ENCODE assay signal across 16 cellular contexts in genomic region chr17:75501378-75502071, GRCh38. TPM values are rescaled to one million over a fixed set of nuclear protein-coding genes. Genes with fewer than 3 reads are reported as not detected.
DNase-seq lines count a peak whose midpoint lies in the region; ATAC-seq, FAIRE-seq and TF ChIP-seq lines count a peak whose summit lies in the region.
"Had no signal": no experiment of that assay in that cellular context is flagged by ENCODE, and none has a peak within 500 bp of the region (broad histone marks: within the 10 kb centered on the region; RNA-seq: fewer than 3 reads in every experiment).

No MANE protein-coding gene starts in this region.

- TF ChIP-seq EP300 in HepG2 (IDR thresholded peaks at IDR 0.05; ENCODE audit: low read depth in 2 of 2, low read length in 2 of 2) (no peak), HepG2 (CRISPR knock-in tag; IDR thresholded peaks at IDR 0.05; ENCODE audit: borderline replicate concordance) (no peak), sigmoid colon (IDR thresholded peaks at IDR 0.05) (no peak)

- peaks cover 8% of the 10 kb centered on the region for H3K4me1 ChIP-seq in HepG2 (ENCODE audit: insufficient read depth, low read length)
- peaks cover 0 to 13% (median 5%) of the 10 kb centered on the region in 4 donors for H3K4me1 ChIP-seq in right lobe of liver
- H3K4me1 ChIP-seq in sigmoid colon = peaks cover 0 to 40% (median 20%) of the 10 kb centered on the region in 4 donors

- peaks cover 25 to 39% of the 10 kb centered on the region in 2 experiments; a peak in 4 of 5 replicates for H3K36me3 ChIP-seq in HepG2 (replicated peaks in 1 of 2; ENCODE audit: control insufficient read depth in 1 of 2, insufficient read depth in 2 of 2, low read length in 2 of 2)
- H3K36me3 ChIP-seq in right lobe of liver = peaks cover 0 to 10% (median 5%) of the 10 kb centered on the region in 4 donors
- H3K36me3 ChIP-seq in sigmoid colon = peaks cover under 1 to 76% (median 40%) of the 10 kb centered on the region in 4 donors
- peaks cover 50% of the 10 kb centered on the region for H3K36me3 ChIP-seq in MG63

- BruUV-seq in HepG2 (replicated peaks; lab: Mats Ljungman, UMichigan) = no TSS peak

- no peaks in the 10 kb centered on the region for H4K20me1 ChIP-seq in HepG2 (ENCODE audit: insufficient read depth, low read length)

- ATAC-seq in HepG2 (no peak), right lobe of liver (no peak), HG03139 (IDR thresholded peaks at IDR 0.05; ENCODE audit: unreplicated experiment) (no peak)
- ATAC-seq: activated T-cell treated with anti-CD3 and anti-CD28 coated beads, Interleukin-2, amount 50 U/mL, for 4 hours had no signal

- no peak overlapping the region for H3K4me3 ChIP-seq in HepG2 (replicated peaks in 1 of 3; ENCODE audit: insufficient read depth in 1 of 3, low read depth in 2 of 3, low read length in 3 of 3)
- H3K4me3 ChIP-seq in right lobe of liver = no peak overlapping the region
- no peak overlapping the region for H3K4me3 ChIP-seq in sigmoid colon
- H3K4me3 ChIP-seq in MG63 = no peak overlapping the region

- no peaks in the 10 kb centered on the region for H3K9me3 ChIP-seq in HepG2 (ENCODE audit: low read length)
- H3K9me3 ChIP-seq in right lobe of liver = no peaks in the 10 kb centered on the region
- H3K9me3 ChIP-seq in sigmoid colon = no peaks in the 10 kb centered on the region
- no peaks in the 10 kb centered on the region for H3K9me3 ChIP-seq in MG63

- no peak for FAIRE-seq in HepG2 (lab: Jason Lieb, UNC)
- FAIRE-seq: colon had no signal

- in situ Hi-C loops in HepG2 (cut with HindIII; ENCODE audit: extremely low pct_ligation_motif_present, low pct_unique_long_range_greater_than_20kb) = no loop called here

- TF ChIP-seq CTCF in HepG2 (CRISPR knock-in tag; IDR thresholded peaks at IDR 0.05) (no peak), right lobe of liver (IDR thresholded peaks at IDR 0.05) (no peak), sigmoid colon (IDR thresholded peaks at IDR 0.05) (no peak)

- no peaks in the 10 kb centered on the region for H3K79me2 ChIP-seq in HepG2 (ENCODE audit: insufficient read depth, low read length)
- H3K79me2 ChIP-seq: parathyroid adenoma had no signal

- no peak for TF ChIP-seq RAD21 in HepG2 (CRISPR knock-in tag; IDR thresholded peaks at IDR 0.05)

- H3K4me2 ChIP-seq in HepG2 (ENCODE audit: low read depth, low read length) = no peak overlapping the region

- H3K27ac ChIP-seq in HepG2 (ENCODE audit: extremely low read length, insufficient read depth, low read length) = no peak overlapping the region
- H3K27ac ChIP-seq in right lobe of liver = no peak overlapping the region
- H3K27ac ChIP-seq in sigmoid colon = peak overlapping the region; percentile 60 to 73 (median 66)
- H3K27ac ChIP-seq: parathyroid adenoma had no signal

- no peak for DNase-seq in HepG2 (ENCODE audit: low spot score)
- no peak for DNase-seq in right lobe of liver
- DNase-seq in hippocampal formation (lab: John Stamatoyannopoulos, UW) = peak; percentile 77 to 87
- DNase-seq in sigmoid colon = no peak
- no peak for DNase-seq in dedifferentiated amniotic fluid mesenchymal stem cell (ENCODE audit: extremely low spot score)
- no peak for DNase-seq in AML-193 (lab: John Stamatoyannopoulos, UW)
- DNase-seq in MG63 = no peak
- DNase-seq: activated CD4-positive, alpha-beta T cell treated with anti-CD3 and anti-CD28 coated beads, Interleukin-2, amount 50 U/mL, for 48 hours; activated naive CD8-positive, alpha-beta T cell treated with anti-CD3 and anti-CD28 coated beads for 36 hours; activated T-cell treated with anti-CD3 and anti-CD28 coated beads, Interleukin-2, amount 50 U/mL, for 4 hours; EL; NCI-H1694 treated with DMSO at 0.1 percent for 48 hours; OCI-M1 had no signal

- H2AFZ ChIP-seq in HepG2 (ENCODE audit: low read length) = no peak overlapping the region
- H2AFZ ChIP-seq: parathyroid adenoma had no signal

- H3K9ac ChIP-seq in HepG2 (ENCODE audit: insufficient read depth, low read depth, low read length) = no peak overlapping the region
- H3K9ac ChIP-seq: parathyroid adenoma had no signal

- intact Hi-C loops in HepG2 (cut with micrococcal nuclease; ENCODE audit: unreplicated experiment) (no loop called here), right lobe of liver (cut with DNase I) (loop anchor here in 1 of 2 donors (10.0 kb wide), 1 partner anchor 67 kb away; no protein-coding TSS in a partner anchor), sigmoid colon (cut with DNase I) (no loop called here)

- 96% methylated on average over 20 of the region's 21 CpGs for WGBS in HepG2 (ENCODE audit: low lambda C conversion rate)
- 80% methylated on average over 1 of the region's 21 CpGs for WGBS in right lobe of liver (ENCODE audit: insufficient coverage, low coverage, low lambda C conversion rate, missing lambda C conversion rate)
- 83 to 86% methylated on average over 21 of the region's 21 CpGs for WGBS in sigmoid colon, 2 donors

- TF ChIP-seq POLR2A in HepG2 (IDR thresholded peaks at IDR 0.05; ENCODE audit: insufficient read depth in 1 of 2, low read depth in 2 of 2, low read length in 2 of 2) = peak in 1 of 2 experiments; percentile 7; a peak in 1 of 4 replicates
- no peak for TF ChIP-seq POLR2A in right lobe of liver (IDR thresholded peaks at IDR 0.05)
- TF ChIP-seq POLR2A in sigmoid colon (IDR thresholded peaks at IDR 0.05) = no peak

- POLR2A ChIA-PET in HepG2 (lab: Yijun Ruan, JAX) = interaction anchor here (0.7 to 1.3 kb wide), 2 partner anchors 10 to 24 kb away, joined by 3 read pairs; partner anchors contain the start of gene LLGL2

- CTCF ChIA-PET in HepG2 (lab: Yijun Ruan, JAX; ENCODE audit: low intra/inter-chr PET ratio, low total read pairs) = no interaction called here

- no peaks in the 10 kb centered on the region for H3K27me3 ChIP-seq in HepG2 (ENCODE audit: control insufficient read depth in 1 of 2, insufficient read depth in 2 of 2, low read length in 2 of 2)
- H3K27me3 ChIP-seq in right lobe of liver = no peaks in the 10 kb centered on the region
- H3K27me3 ChIP-seq in sigmoid colon = no peaks in the 10 kb centered on the region
- H3K27me3 ChIP-seq in MG63 = no peaks in the 10 kb centered on the region

RNA-seq across cellular contexts. Expression of gene CASKIN2, which starts 13.8 kb away (rescaled TPM):
- 5.2 and 10.6 TPM in 2 replicates for total RNA-seq in HepG2 (2016; rRNA removed; fragmentation: Illumina TruSeq; extraction: Trizol)
- 1.5 and 1.8 TPM in 2 replicates for total RNA-seq in HepG2 (2016; cell fraction: cytosol; rRNA removed; fragmentation: Illumina TruSeq; extraction: Trizol; ENCODE audit: low read depth)
- total RNA-seq in HepG2 (2016; cell fraction: insoluble cytoplasmic fraction; rRNA removed; fragmentation: Illumina TruSeq; extraction: Trizol) = 4.9 and 7.5 TPM in 2 replicates
- total RNA-seq in HepG2 (2016; cell fraction: membrane; rRNA removed; fragmentation: Illumina TruSeq; extraction: Trizol) = 3.4 and 4.1 TPM in 2 replicates
- 6.8 and 8.0 TPM in 2 replicates for total RNA-seq in HepG2 (2016; cell fraction: nucleus; rRNA removed; fragmentation: Illumina TruSeq; extraction: Trizol)
- polyA plus RNA-seq in HepG2 (2011; rRNA removed) = 6.8 and 7.8 TPM in 2 replicates
- 1.9 and 2.2 TPM in 2 replicates for polyA plus RNA-seq in HepG2 (2011; cell fraction: cytosol; rRNA removed)
- 23.6 and 26.5 TPM in 2 replicates for polyA plus RNA-seq in HepG2 (2011; cell fraction: nucleus; rRNA removed)
- 6.2 and 9.6 TPM in 2 replicates for polyA plus RNA-seq in HepG2 (2012)
- polyA plus RNA-seq in HepG2 (2016; cell fraction: cytosol; fragmentation: Illumina TruSeq; extraction: Trizol; ENCODE audit: low read depth) = 0.61 and 0.68 TPM in 2 replicates
- 4.4 and 7.0 TPM in 2 replicates for polyA plus RNA-seq in HepG2 (2016; cell fraction: insoluble cytoplasmic fraction; fragmentation: Illumina TruSeq; extraction: Trizol; ENCODE audit: low read depth)
- polyA plus RNA-seq in HepG2 (2016; cell fraction: membrane; fragmentation: Illumina TruSeq; extraction: Trizol; ENCODE audit: low read depth) = 1.6 and 1.8 TPM in 2 replicates
- 16.3 and 16.6 TPM in 2 replicates for polyA plus RNA-seq in HepG2 (2016; cell fraction: nucleus; fragmentation: Illumina TruSeq; extraction: Trizol; ENCODE audit: insufficient read depth, low read depth)
- polyA minus RNA-seq in HepG2 (2011; rRNA and poly(A)+ RNA removed; ENCODE audit: low replicate concordance) = 11.8 and 14.9 TPM in 2 replicates
- 4.9 and 5.0 TPM in 2 replicates for polyA minus RNA-seq in HepG2 (2011; cell fraction: cytosol; rRNA and poly(A)+ RNA removed)
- 17.0 and 20.4 TPM in 2 replicates for polyA minus RNA-seq in HepG2 (2011; cell fraction: nucleus; rRNA and poly(A)+ RNA removed)
- 10 to 100 TPM in 4 of 6 experiments, 1 to 10 TPM in 2; 9.0 to 26.0 (median 12.0) TPM for total RNA-seq in right lobe of liver
- 10 to 100 TPM in 3 of 4 donors, 1 to 10 TPM in 1; 10.0 to 14.7 (median 10.2) TPM for total RNA-seq in sigmoid colon
- polyA plus RNA-seq in sigmoid colon = 10 to 100 TPM in 1 of 3 donors, 1 to 10 TPM in 2; 4.8 to 12.9 (median 7.4) TPM
- total RNA-seq in MG63 (2014; rRNA removed; shearing (Covaris generic); ENCODE audit: low replicate concordance) = 3.9 and 7.8 TPM in 2 replicates

RNA-seq across cellular contexts. Expression of gene TSEN54, which starts 14.8 kb away (rescaled TPM):
- total RNA-seq in HepG2 (2016; rRNA removed; fragmentation: Illumina TruSeq; extraction: Trizol) = 43.6 and 62.9 TPM in 2 replicates
- total RNA-seq in HepG2 (2016; cell fraction: cytosol; rRNA removed; fragmentation: Illumina TruSeq; extraction: Trizol; ENCODE audit: low read depth) = 20.6 and 23.0 TPM in 2 replicates
- total RNA-seq in HepG2 (2016; cell fraction: insoluble cytoplasmic fraction; rRNA removed; fragmentation: Illumina TruSeq; extraction: Trizol) = 44.0 and 64.1 TPM in 2 replicates
- 44.5 and 45.0 TPM in 2 replicates for total RNA-seq in HepG2 (2016; cell fraction: membrane; rRNA removed; fragmentation: Illumina TruSeq; extraction: Trizol)
- 39.9 and 48.4 TPM in 2 replicates for total RNA-seq in HepG2 (2016; cell fraction: nucleus; rRNA removed; fragmentation: Illumina TruSeq; extraction: Trizol)
- 63.3 and 64.4 TPM in 2 replicates for polyA plus RNA-seq in HepG2 (2011; rRNA removed)
- 36.2 and 47.1 TPM in 2 replicates for polyA plus RNA-seq in HepG2 (2011; cell fraction: cytosol; rRNA removed)
- polyA plus RNA-seq in HepG2 (2011; cell fraction: nucleus; rRNA removed) = 87.7 and 89.1 TPM in 2 replicates
- polyA plus RNA-seq in HepG2 (2012) = 22.1 and 34.4 TPM in 2 replicates
- polyA plus RNA-seq in HepG2 (2016; cell fraction: cytosol; fragmentation: Illumina TruSeq; extraction: Trizol; ENCODE audit: low read depth) = 20.4 and 20.5 TPM in 2 replicates
- polyA plus RNA-seq in HepG2 (2016; cell fraction: insoluble cytoplasmic fraction; fragmentation: Illumina TruSeq; extraction: Trizol; ENCODE audit: low read depth) = 37.7 and 50.5 TPM in 2 replicates
- polyA plus RNA-seq in HepG2 (2016; cell fraction: membrane; fragmentation: Illumina TruSeq; extraction: Trizol; ENCODE audit: low read depth) = 30.9 and 35.9 TPM in 2 replicates
- 108 and 110 TPM in 2 replicates for polyA plus RNA-seq in HepG2 (2016; cell fraction: nucleus; fragmentation: Illumina TruSeq; extraction: Trizol; ENCODE audit: insufficient read depth, low read depth)
- polyA minus RNA-seq in HepG2 (2011; rRNA and poly(A)+ RNA removed; ENCODE audit: low replicate concordance) = 56.0 and 95.0 TPM in 2 replicates
- polyA minus RNA-seq in HepG2 (2011; cell fraction: cytosol; rRNA and poly(A)+ RNA removed) = 11.3 and 14.0 TPM in 2 replicates
- 13.9 and 15.5 TPM in 2 replicates for polyA minus RNA-seq in HepG2 (2011; cell fraction: nucleus; rRNA and poly(A)+ RNA removed)
- total RNA-seq in right lobe of liver = 10 to 100 TPM in 4 of 6 experiments, 1 to 10 TPM in 2; 8.5 to 13.6 (median 10.2) TPM
- total RNA-seq in sigmoid colon = 10 to 100 TPM; 11.1 to 25.3 (median 21.3) TPM
- 10 to 100 TPM; 32.4 to 43.7 (median 35.6) TPM for polyA plus RNA-seq in sigmoid colon
- 34.6 and 83.8 TPM in 2 replicates for total RNA-seq in MG63 (2014; rRNA removed; shearing (Covaris generic); ENCODE audit: low replicate concordance)

RNA-seq across cellular contexts. Expression of gene LLGL2, which starts 24.0 kb away (rescaled TPM):
- 53.9 and 86.7 TPM in 2 replicates for total RNA-seq in HepG2 (2016; rRNA removed; fragmentation: Illumina TruSeq; extraction: Trizol)
- total RNA-seq in HepG2 (2016; cell fraction: cytosol; rRNA removed; fragmentation: Illumina TruSeq; extraction: Trizol; ENCODE audit: low read depth) = 27.2 and 32.8 TPM in 2 replicates
- 51.9 and 87.2 TPM in 2 replicates for total RNA-seq in HepG2 (2016; cell fraction: insoluble cytoplasmic fraction; rRNA removed; fragmentation: Illumina TruSeq; extraction: Trizol)
- 45.8 and 50.7 TPM in 2 replicates for total RNA-seq in HepG2 (2016; cell fraction: membrane; rRNA removed; fragmentation: Illumina TruSeq; extraction: Trizol)
- 72.1 and 85.8 TPM in 2 replicates for total RNA-seq in HepG2 (2016; cell fraction: nucleus; rRNA removed; fragmentation: Illumina TruSeq; extraction: Trizol)
- polyA plus RNA-seq in HepG2 (2011; rRNA removed) = 83.0 and 109 TPM in 2 replicates
- 40.2 and 67.1 TPM in 2 replicates for polyA plus RNA-seq in HepG2 (2011; cell fraction: cytosol; rRNA removed)
- 384 and 448 TPM in 2 replicates for polyA plus RNA-seq in HepG2 (2011; cell fraction: nucleus; rRNA removed)
- polyA plus RNA-seq in HepG2 (2012) = 33.3 and 59.5 TPM in 2 replicates
- 23.2 and 28.1 TPM in 2 replicates for polyA plus RNA-seq in HepG2 (2016; cell fraction: cytosol; fragmentation: Illumina TruSeq; extraction: Trizol; ENCODE audit: low read depth)
- 41.6 and 52.9 TPM in 2 replicates for polyA plus RNA-seq in HepG2 (2016; cell fraction: insoluble cytoplasmic fraction; fragmentation: Illumina TruSeq; extraction: Trizol; ENCODE audit: low read depth)
- 32.5 and 33.0 TPM in 2 replicates for polyA plus RNA-seq in HepG2 (2016; cell fraction: membrane; fragmentation: Illumina TruSeq; extraction: Trizol; ENCODE audit: low read depth)
- polyA plus RNA-seq in HepG2 (2016; cell fraction: nucleus; fragmentation: Illumina TruSeq; extraction: Trizol; ENCODE audit: insufficient read depth, low read depth) = 204 and 230 TPM in 2 replicates
- 30.9 and 126 TPM in 2 replicates for polyA minus RNA-seq in HepG2 (2011; rRNA and poly(A)+ RNA removed; ENCODE audit: low replicate concordance)
- polyA minus RNA-seq in HepG2 (2011; cell fraction: cytosol; rRNA and poly(A)+ RNA removed) = 30.6 and 31.7 TPM in 2 replicates
- 79.4 and 86.0 TPM in 2 replicates for polyA minus RNA-seq in HepG2 (2011; cell fraction: nucleus; rRNA and poly(A)+ RNA removed)
- 10 to 100 TPM; 32.8 to 71.4 (median 44.6) TPM for total RNA-seq in right lobe of liver
- 1 to 10 TPM; 1.4 to 5.0 (median 3.4) TPM for total RNA-seq in sigmoid colon
- polyA plus RNA-seq in sigmoid colon = 100 to 1,000 TPM; 197 to 299 (median 294) TPM
- 0.39 and 3.9 TPM in 2 replicates for total RNA-seq in MG63 (2014; rRNA removed; shearing (Covaris generic); ENCODE audit: low replicate concordance)

RNA-seq across cellular contexts. Expression of gene TMEM94, which starts 45.1 kb away (rescaled TPM):
- total RNA-seq in HepG2 (2016; rRNA removed; fragmentation: Illumina TruSeq; extraction: Trizol) (20.8 and 32.6 TPM in 2 replicates), right lobe of liver (10 to 100 TPM; 24.2 to 47.1 (median 29.6) TPM), sigmoid colon (10 to 100 TPM; 15.3 to 74.8 (median 32.4) TPM)
- 26.4 and 26.9 TPM in 2 replicates for total RNA-seq in HepG2 (2016; cell fraction: cytosol; rRNA removed; fragmentation: Illumina TruSeq; extraction: Trizol; ENCODE audit: low read depth)
- total RNA-seq in HepG2 (2016; cell fraction: insoluble cytoplasmic fraction; rRNA removed; fragmentation: Illumina TruSeq; extraction: Trizol) = 17.2 and 32.1 TPM in 2 replicates
- 23.6 and 28.5 TPM in 2 replicates for total RNA-seq in HepG2 (2016; cell fraction: membrane; rRNA removed; fragmentation: Illumina TruSeq; extraction: Trizol)
- total RNA-seq in HepG2 (2016; cell fraction: nucleus; rRNA removed; fragmentation: Illumina TruSeq; extraction: Trizol) = 32.2 and 37.2 TPM in 2 replicates
- polyA plus RNA-seq in HepG2 (2011; rRNA removed) (134 and 150 TPM in 2 replicates), sigmoid colon (10 to 100 TPM in 2 of 3 donors, 1 to 10 TPM in 1; 6.2 to 70.4 (median 22.8) TPM)
- polyA plus RNA-seq in HepG2 (2011; cell fraction: cytosol; rRNA removed) = 37.1 and 46.4 TPM in 2 replicates
- 1,312 and 1,888 TPM in 2 replicates for polyA plus RNA-seq in HepG2 (2011; cell fraction: nucleus; rRNA removed)
- polyA plus RNA-seq in HepG2 (2012) = 125 and 137 TPM in 2 replicates
- 5.0 and 5.4 TPM in 2 replicates for polyA plus RNA-seq in HepG2 (2016; cell fraction: cytosol; fragmentation: Illumina TruSeq; extraction: Trizol; ENCODE audit: low read depth)
- 15.7 and 19.0 TPM in 2 replicates for polyA plus RNA-seq in HepG2 (2016; cell fraction: insoluble cytoplasmic fraction; fragmentation: Illumina TruSeq; extraction: Trizol; ENCODE audit: low read depth)
- 16.7 and 22.4 TPM in 2 replicates for polyA plus RNA-seq in HepG2 (2016; cell fraction: membrane; fragmentation: Illumina TruSeq; extraction: Trizol; ENCODE audit: low read depth)
- 121 and 131 TPM in 2 replicates for polyA plus RNA-seq in HepG2 (2016; cell fraction: nucleus; fragmentation: Illumina TruSeq; extraction: Trizol; ENCODE audit: insufficient read depth, low read depth)
- 36.2 and 133 TPM in 2 replicates for polyA minus RNA-seq in HepG2 (2011; rRNA and poly(A)+ RNA removed; ENCODE audit: low replicate concordance)
- polyA minus RNA-seq in HepG2 (2011; cell fraction: cytosol; rRNA and poly(A)+ RNA removed) = 52.6 and 54.1 TPM in 2 replicates
- 148 and 161 TPM in 2 replicates for polyA minus RNA-seq in HepG2 (2011; cell fraction: nucleus; rRNA and poly(A)+ RNA removed)
- 10.7 and 12.5 TPM in 2 replicates for total RNA-seq in MG63 (2014; rRNA removed; shearing (Covaris generic); ENCODE audit: low replicate concordance)

Comparison
In these comparisons a context has a peak if more than half of its experiments do, and no peak if none do; other contexts are left out.
1. DNase-seq: peak in hippocampal formation (2 of 2); none in HepG2 (single experiment), right lobe of liver (0 of 3), sigmoid colon (single experiment), dedifferentiated amniotic fluid mesenchymal stem cell (single experiment), AML-193 (0 of 2) and MG63 (single experiment).
2. H3K27ac ChIP-seq: peak in sigmoid colon (4 of 4); none in HepG2 (single experiment) and right lobe of liver (0 of 3).